ENCODE assay signal across 8 cellular contexts in genomic region chr2:181178823-181179412, GRCh38.
A peak's percentile ranks its signal among the peaks of the same experiment; 100 is the strongest.
DNase-seq lines count a peak whose midpoint lies in the region; ATAC-seq and TF ChIP-seq lines count a peak whose summit lies in the region.

No MANE protein-coding gene starts in this region.

- TF ChIP-seq CTCF in WTC11 (IDR thresholded peaks at IDR 0.05) (peak; percentile 63), hepatocyte (IDR thresholded peaks at IDR 0.05; ENCODE audit: poor library complexity) (peak; percentile 15)

- H3K9me2 ChIP-seq in hepatocyte (replicated peaks; ENCODE audit: insufficient read depth) = no peaks in the 10 kb centered on the region

- POLR2A ChIA-PET in activated CD4-positive, alpha-beta T cell treated with anti-CD3 and anti-CD28 coated beads for 36 hours (lab: Charles Lee) = no interaction called here
- POLR2A ChIA-PET in WTC11 (lab: Charles Lee) = no interaction called here

- no peak overlapping the region for H3K4me3 ChIP-seq in hepatocyte

- intact Hi-C loops in activated CD4-positive, alpha-beta T cell treated with anti-CD3 and anti-CD28 coated beads for 36 hours (cut with DNase I, micrococcal nuclease) = no loop called here

- H2AFZ ChIP-seq in hepatocyte = no peak overlapping the region

- H3K4me1 Mint-ChIP-seq in activated CD4-positive, alpha-beta T cell treated with anti-CD3 and anti-CD28 coated beads for 36 hours = peaks cover 39% of the 10 kb centered on the region
- H3K4me1 Mint-ChIP-seq in WTC11 = no peaks in the 10 kb centered on the region

- H3K4me1 ChIP-seq in hepatocyte (ENCODE audit: insufficient read depth) = no peaks in the 10 kb centered on the region

- WGBS in hepatocyte (ENCODE audit: low lambda C conversion rate, missing lambda C conversion rate) = 60% methylated on average over 2 of the region's 2 CpGs

- H3K4me3 Mint-ChIP-seq in activated CD4-positive, alpha-beta T cell treated with anti-CD3 and anti-CD28 coated beads for 36 hours = no peak overlapping the region
- H3K4me3 Mint-ChIP-seq in WTC11 = no peak overlapping the region

- H3K4me2 ChIP-seq in hepatocyte = no peak overlapping the region

- DNase-seq in activated CD4-positive, alpha-beta T cell treated with anti-CD3 and anti-CD28 coated beads for 36 hours = peak; percentile 59
- no peak for DNase-seq in activated CD4-positive, alpha-beta T cell treated with anti-CD3 and anti-CD28 coated beads for 1 hour
- peak; percentile 43 for DNase-seq in WTC11 (ENCODE audit: low spot score)
- no peak for DNase-seq in hepatocyte (ENCODE audit: low spot score)
- DNase-seq in KG1 (lab: John Stamatoyannopoulos, UW) = no peak
- DNase-seq in cortex of kidney (lab: John Stamatoyannopoulos, UW) = no peak

- no peaks in the 10 kb centered on the region for H3K79me2 ChIP-seq in hepatocyte

- H4K20me1 ChIP-seq in hepatocyte (ENCODE audit: insufficient read depth, poor library complexity, severe bottlenecking) = no peaks in the 10 kb centered on the region

- no peak overlapping the region for H3K27ac ChIP-seq in hepatocyte

- H3K27me3 ChIP-seq in hepatocyte = no peaks in the 10 kb centered on the region

- peak; percentile 66 for ATAC-seq in activated CD4-positive, alpha-beta T cell treated with anti-CD3 and anti-CD28 coated beads for 36 hours
- ATAC-seq in HG03139 (IDR thresholded peaks at IDR 0.05; ENCODE audit: unreplicated experiment) (peak; percentile 70), WTC11 (peak; percentile 98), esophagus mucosa (no peak)

- CTCF ChIA-PET in activated CD4-positive, alpha-beta T cell treated with anti-CD3 and anti-CD28 coated beads for 36 hours (lab: Charles Lee) = interaction anchor here (0.7 to 1.8 kb wide), 9 partner anchors 9 to 289 kb away, joined by 3 to 8 read pairs (median 4); no protein-coding TSS in a partner anchor
- CTCF ChIA-PET in WTC11 (lab: Charles Lee) = interaction anchor here (0.8 to 1.6 kb wide), 8 partner anchors 9 to 288 kb away, joined by 3 to 8 read pairs (median 4); partner anchors contain the start of gene ITGA4

- H3K27ac Mint-ChIP-seq in activated CD4-positive, alpha-beta T cell treated with anti-CD3 and anti-CD28 coated beads for 36 hours = peak overlapping the region; percentile 27
- no peak overlapping the region for H3K27ac Mint-ChIP-seq in WTC11

- H3K36me3 ChIP-seq in hepatocyte (replicated peaks; ENCODE audit: insufficient read depth, low read depth) = no peaks in the 10 kb centered on the region

- peaks cover 2% of the 10 kb centered on the region for H3K36me3 Mint-ChIP-seq in activated CD4-positive, alpha-beta T cell treated with anti-CD3 and anti-CD28 coated beads for 36 hours (ENCODE audit: low read depth)
- H3K36me3 Mint-ChIP-seq in WTC11 = no peaks in the 10 kb centered on the region

- peaks cover 4% of the 10 kb centered on the region for H3K9me3 Mint-ChIP-seq in activated CD4-positive, alpha-beta T cell treated with anti-CD3 and anti-CD28 coated beads for 36 hours (ENCODE audit: low read depth)
- no peaks in the 10 kb centered on the region for H3K9me3 Mint-ChIP-seq in WTC11

- no peaks in the 10 kb centered on the region for H3K27me3 Mint-ChIP-seq in activated CD4-positive, alpha-beta T cell treated with anti-CD3 and anti-CD28 coated beads for 36 hours
- no peaks in the 10 kb centered on the region for H3K27me3 Mint-ChIP-seq in WTC11 (ENCODE audit: low read depth)

- H3K9me3 ChIP-seq in hepatocyte (ENCODE audit: low read depth) = no peaks in the 10 kb centered on the region

TF ChIP-seq in WTC11, 78 proteins besides CTCF, POLR2A, EP300 and RAD21:
- TF ChIP-seq E2F5 (CRISPR knock-in tag; IDR thresholded peaks at IDR 0.05) = no peak
- no peak for TF ChIP-seq RELA (CRISPR knock-in tag; IDR thresholded peaks at IDR 0.05; ENCODE audit: borderline replicate concordance)
- TF ChIP-seq ARID4B (CRISPR knock-in tag; IDR thresholded peaks at IDR 0.05; ENCODE audit: borderline replicate concordance) = no peak
- no peak for TF ChIP-seq ZSCAN18 (CRISPR knock-in tag; IDR thresholded peaks at IDR 0.05)
- TF ChIP-seq USF2 (CRISPR knock-in tag; IDR thresholded peaks at IDR 0.05) = no peak
- no peak for TF ChIP-seq ZNF425 (CRISPR knock-in tag; conservative IDR thresholded peaks at IDR 0.05)
- no peak for TF ChIP-seq SMAD4 (CRISPR knock-in tag; IDR thresholded peaks at IDR 0.05)
- no peak for TF ChIP-seq TP53 (CRISPR knock-in tag; IDR thresholded peaks at IDR 0.05)

Comparison
In these comparisons a context has a peak if more than half of its experiments do, and no peak if none do; other contexts are left out.
1. DNase-seq: peak in activated CD4-positive, alpha-beta T cell treated with anti-CD3 and anti-CD28 coated beads for 36 hours (single experiment) and WTC11 (single experiment); none in activated CD4-positive, alpha-beta T cell treated with anti-CD3 and anti-CD28 coated beads for 1 hour (single experiment), hepatocyte (single experiment), KG1 (single experiment) and cortex of kidney (single experiment).